ENCODE assay signal across 13 cellular contexts in the genomic region with DNA sequence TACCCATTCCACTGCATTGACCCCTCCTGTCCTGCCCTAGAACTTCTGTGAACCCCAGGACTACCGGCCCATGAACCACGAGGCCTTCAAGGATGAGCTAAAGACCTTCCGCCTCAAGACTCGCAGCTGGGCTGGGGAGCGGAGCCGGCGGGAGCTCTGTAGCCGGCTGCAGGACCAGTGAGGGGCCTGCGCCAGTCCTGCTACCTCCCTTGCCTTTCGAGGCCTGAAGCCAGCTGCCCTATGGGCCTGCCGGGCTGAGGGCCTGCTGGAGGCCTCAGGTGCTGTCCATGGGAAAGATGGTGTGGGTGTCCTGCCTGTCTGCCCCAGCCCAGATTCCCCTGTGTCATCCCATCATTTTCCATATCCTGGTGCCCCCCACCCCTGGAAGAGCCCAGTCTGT. TPM values are rescaled to one million over a fixed set of nuclear protein-coding genes. Genes with fewer than 3 reads are reported as not detected.
A peak's percentile ranks its signal among the peaks of the same experiment; 100 is the strongest.
DNase-seq lines count a peak whose midpoint lies in the region; ATAC-seq and TF ChIP-seq lines count a peak whose summit lies in the region.
"Had no signal": no experiment of that assay in that cellular context is flagged by ENCODE, and none has a peak within 500 bp of the region (broad histone marks: within the 10 kb centered on the region; RNA-seq: fewer than 3 reads in every experiment).

No MANE protein-coding gene starts in this region.

- H3K27me3 Mint-ChIP-seq in naive thymus-derived CD4-positive, alpha-beta T cell = no peaks in the 10 kb centered on the region

- H3K9me3 ChIP-seq in heart right ventricle (no peaks in the 10 kb centered on the region), ascending aorta (peaks cover 0 to 3% of the 10 kb centered on the region in 2 donors), uterus (no peaks in the 10 kb centered on the region)
- H3K9me3 ChIP-seq in naive thymus-derived CD4-positive, alpha-beta T cell (ENCODE audit: control insufficient read depth in 2 of 3, low read length in 3 of 3) = no peaks in the 10 kb centered on the region

- H3K4me1 Mint-ChIP-seq in naive thymus-derived CD4-positive, alpha-beta T cell = peaks cover 46 to 85% (median 61%) of the 10 kb centered on the region in 7 donors

- H3K4me3 ChIP-seq in heart right ventricle (no peak overlapping the region), ascending aorta (no peak overlapping the region), uterus (no peak overlapping the region)
- no peak overlapping the region for H3K4me3 ChIP-seq in naive thymus-derived CD4-positive, alpha-beta T cell (ENCODE audit: low read length)

- peaks cover 14 to 55% (median 40%) of the 10 kb centered on the region in 5 donors for H3K36me3 Mint-ChIP-seq in naive thymus-derived CD4-positive, alpha-beta T cell

- H3K36me3 ChIP-seq in heart right ventricle (peaks cover 0 to 66% (median 20%) of the 10 kb centered on the region in 9 donors), ascending aorta (peaks cover 49 to 52% of the 10 kb centered on the region in 2 donors), uterus (no peaks in the 10 kb centered on the region)
- H3K36me3 ChIP-seq in naive thymus-derived CD4-positive, alpha-beta T cell (ENCODE audit: control insufficient read depth in 2 of 3, insufficient read depth in 3 of 3, low read length in 3 of 3) = peaks cover 36 to 63% (median 43%) of the 10 kb centered on the region in 3 experiments

- DNase-seq in left cardiac atrium (peak; percentile 13), heart right ventricle (no peak), ascending aorta (ENCODE audit: low spot score in 2 of 2) (no peak), uterus (no peak), NCI-H526 (lab: John Stamatoyannopoulos, UW) (no peak), NCI-H82 treated with DMSO at 0.1 percent for 48 hours (lab: John Stamatoyannopoulos, UW; ENCODE audit: unreplicated experiment) (no peak)
- DNase-seq in naive thymus-derived CD4-positive, alpha-beta T cell = no peak
- no peak for DNase-seq in stimulated activated CD4-positive, alpha-beta T cell treated with anti-CD3 and anti-CD28 coated beads, Interleukin-4, amount 100 ng/mL, for 24 hours
- DNase-seq: activated CD4-positive, alpha-beta T cell treated with anti-CD3 and anti-CD28 coated beads for 1 hour; activated effector memory CD4-positive, alpha-beta T cell treated with anti-CD3 and anti-CD28 coated beads, Interleukin-2, amount 50 U/mL, for 16 hours; cerebellar nuclear complex; NCI-H1694 treated with DMSO at 0.1 percent for 48 hours; NCI-H774 had no signal

- peaks cover 7 to 55% (median 30%) of the 10 kb centered on the region in 9 donors for H3K4me1 ChIP-seq in heart right ventricle
- peaks cover 18 to 29% of the 10 kb centered on the region in 2 donors for H3K4me1 ChIP-seq in ascending aorta
- H3K4me1 ChIP-seq in naive thymus-derived CD4-positive, alpha-beta T cell (ENCODE audit: control insufficient read depth in 2 of 2, insufficient read depth in 2 of 2, low read length in 2 of 2) = peaks cover 41 to 43% of the 10 kb centered on the region in 2 donors
- peaks cover 6 to 29% of the 10 kb centered on the region in 2 donors for H3K4me1 ChIP-seq in uterus

- CTCF ChIA-PET in naive thymus-derived CD4-positive, alpha-beta T cell (lab: Charles Lee) = interaction anchor here (0.5 to 1.0 kb wide), 2 partner anchors 9 to 48 kb away, joined by 3 to 4 read pairs; no protein-coding TSS in a partner anchor

- ATAC-seq in left cardiac atrium (no peak), heart right ventricle (no peak)
- no peak for ATAC-seq in naive thymus-derived CD4-positive, alpha-beta T cell

- peak overlapping the region in 8 of 9 donors; percentile 61 to 98 (median 82) for H3K27ac Mint-ChIP-seq in naive thymus-derived CD4-positive, alpha-beta T cell

- TF ChIP-seq POLR2A in uterus (IDR thresholded peaks at IDR 0.05) = no peak

- POLR2A ChIA-PET in naive thymus-derived CD4-positive, alpha-beta T cell (lab: Charles Lee) = interaction anchor here (1.6 kb wide), 1 partner anchor 9 kb away, joined by 10 read pairs; no protein-coding TSS in a partner anchor

- H3K4me3 Mint-ChIP-seq in naive thymus-derived CD4-positive, alpha-beta T cell = no peak overlapping the region

- no peaks in the 10 kb centered on the region for H3K27me3 ChIP-seq in heart right ventricle
- no peaks in the 10 kb centered on the region for H3K27me3 ChIP-seq in ascending aorta
- H3K27me3 ChIP-seq in naive thymus-derived CD4-positive, alpha-beta T cell (ENCODE audit: control insufficient read depth in 2 of 2, insufficient read depth in 2 of 2, low read length in 2 of 2) = no peaks in the 10 kb centered on the region
- no peaks in the 10 kb centered on the region for H3K27me3 ChIP-seq in uterus

- TF ChIP-seq CTCF in heart right ventricle (IDR thresholded peaks at IDR 0.05) (no peak), ascending aorta (IDR thresholded peaks at IDR 0.05) (no peak), uterus (IDR thresholded peaks at IDR 0.05) (no peak)

- no peaks in the 10 kb centered on the region for H3K9me3 Mint-ChIP-seq in naive thymus-derived CD4-positive, alpha-beta T cell

- intact Hi-C loops in left cardiac atrium (cut with DNase I) = no loop called here
- intact Hi-C loops in heart right ventricle (cut with DNase I) = no loop called here
- intact Hi-C loops in ascending aorta (cut with DNase I) = no loop called here
- intact Hi-C loops in naive thymus-derived CD4-positive, alpha-beta T cell (cut with micrococcal nuclease) = no loop called here
- intact Hi-C loops in uterus (cut with DNase I; ENCODE audit: low total_unique reads) = no loop called here

- 92 to 94% methylated on average over 11 of the region's 11 CpGs for WGBS in heart right ventricle, 2 donors

- H3K27ac ChIP-seq in heart right ventricle (peak overlapping the region in 2 of 10 donors; percentile 93 to 97), ascending aorta (peak overlapping the region; percentile 94 to 97), uterus (peak overlapping the region; percentile 92 to 96)
- peak overlapping the region; percentile 25 for H3K27ac ChIP-seq in naive thymus-derived CD4-positive, alpha-beta T cell (ENCODE audit: low read depth, low read length)

RNA-seq across cellular contexts. Expression of a gene that starts 8.7 kb away (rescaled TPM):
- 10 to 100 TPM; 13.8 to 16.6 TPM for total RNA-seq in left cardiac atrium
- 10 to 100 TPM in 2 of 10 donors, 1 to 10 TPM in 8; 2.8 to 17.3 (median 5.0) TPM for total RNA-seq in heart right ventricle
- polyA plus RNA-seq in heart right ventricle = 10 to 100 TPM; 12.6 to 15.9 TPM
- total RNA-seq in ascending aorta = 60.6 TPM
- 100 to 1,000 TPM; 166 to 392 (median 281) TPM for total RNA-seq in naive thymus-derived CD4-positive, alpha-beta T cell
- 10 to 100 TPM; 37.0 to 45.7 TPM for polyA plus RNA-seq in naive thymus-derived CD4-positive, alpha-beta T cell
- 10 to 100 TPM; 13.2 to 72.8 (median 25.5) TPM for total RNA-seq in uterus

RNA-seq across cellular contexts. Expression of a gene that starts 15.6 kb away (rescaled TPM):
- total RNA-seq in left cardiac atrium (10 to 100 TPM; 11.8 to 14.7 TPM), heart right ventricle (10 to 100 TPM; 12.0 to 17.5 (median 14.7) TPM), ascending aorta (38.5 TPM), uterus (10 to 100 TPM in 2 of 4 donors, 1 to 10 TPM in 1, under 1 TPM in 1; under 0.01 to 18.6 (median 9.5) TPM)
- 1 to 10 TPM; 7.2 to 9.8 TPM for polyA plus RNA-seq in heart right ventricle
- 10 to 100 TPM in 4 of 5 experiments, 1 to 10 TPM in 1; 7.9 to 14.0 (median 10.8) TPM for total RNA-seq in naive thymus-derived CD4-positive, alpha-beta T cell
- polyA plus RNA-seq in naive thymus-derived CD4-positive, alpha-beta T cell = 10 to 100 TPM; 19.8 to 25.9 TPM

RNA-seq across cellular contexts. Expression of a gene that starts 18.2 kb away (rescaled TPM):
- 10 to 100 TPM; 70.8 to 93.6 TPM for total RNA-seq in left cardiac atrium
- total RNA-seq in heart right ventricle = 10 to 100 TPM; 52.3 to 95.7 (median 67.7) TPM
- 10 to 100 TPM; 52.9 to 76.5 TPM for polyA plus RNA-seq in heart right ventricle
- total RNA-seq in ascending aorta = 173 TPM
- 10 to 100 TPM; 35.3 to 73.6 (median 50.0) TPM for total RNA-seq in naive thymus-derived CD4-positive, alpha-beta T cell
- polyA plus RNA-seq in naive thymus-derived CD4-positive, alpha-beta T cell = 1 to 10 TPM; 1.3 to 1.8 TPM
- 100 to 1,000 TPM in 2 of 4 donors, 10 to 100 TPM in 2; 18.2 to 127 (median 85.2) TPM for total RNA-seq in uterus

RNA-seq across cellular contexts. Expression of a gene that starts 23.5 kb away (rescaled TPM):
- total RNA-seq in left cardiac atrium (not detected), heart right ventricle (under 1 TPM in 6 of 10 donors, not detected in 4; 0.16 to 0.47 (median 0.23) TPM), ascending aorta (not detected), uterus (1 to 10 TPM in 1 of 4 donors, under 1 TPM in 2, not detected in 1; 0.26 to 1.3 (median 0.37) TPM)
- polyA plus RNA-seq in heart right ventricle = under 1 TPM; 0.07 to 0.29 TPM
- under 1 TPM in 3 of 5 experiments, not detected in 2; 0.24 to 0.32 (median 0.29) TPM for total RNA-seq in naive thymus-derived CD4-positive, alpha-beta T cell
- polyA plus RNA-seq in naive thymus-derived CD4-positive, alpha-beta T cell = not detected

RNA-seq across cellular contexts. Expression of a gene that starts 37.2 kb away (rescaled TPM):
- total RNA-seq in left cardiac atrium (10 to 100 TPM; 17.2 to 23.2 TPM), heart right ventricle (10 to 100 TPM in 4 of 10 donors, 1 to 10 TPM in 6; 7.7 to 15.7 (median 9.7) TPM), ascending aorta (48.4 TPM), uterus (10 to 100 TPM in 3 of 4 donors, 1 to 10 TPM in 1; 4.1 to 45.9 (median 34.8) TPM)
- polyA plus RNA-seq in heart right ventricle = 10 to 100 TPM; 14.6 to 21.0 TPM
- total RNA-seq in naive thymus-derived CD4-positive, alpha-beta T cell = 10 to 100 TPM; 14.0 to 27.4 (median 18.4) TPM
- 10 to 100 TPM; 20.7 to 21.7 TPM for polyA plus RNA-seq in naive thymus-derived CD4-positive, alpha-beta T cell
